In the genomic region with DNA sequence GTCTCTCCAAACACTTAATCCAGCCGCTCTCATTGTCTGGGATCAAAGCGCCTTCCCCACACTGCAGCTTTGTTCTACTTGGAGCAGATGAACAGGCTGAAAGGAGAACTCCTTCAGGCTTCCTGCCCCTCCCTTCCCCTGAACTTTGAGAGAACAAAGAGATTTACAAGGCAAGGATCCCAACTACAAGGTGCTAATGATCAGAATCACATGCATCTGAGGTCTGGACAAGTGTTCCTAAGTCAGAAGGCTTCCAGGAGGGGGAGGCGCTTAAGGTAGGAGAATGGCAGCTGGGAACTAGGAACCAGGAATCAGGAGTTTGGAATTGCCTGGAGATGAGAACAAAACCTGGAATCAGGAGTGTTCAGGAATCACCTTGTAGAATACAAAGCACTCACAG, we compare ENCODE assay signal across 22 cellular contexts.
A peak's percentile ranks its signal among the peaks of the same experiment; 100 is the strongest.
DNase-seq lines count a peak whose midpoint lies in the region; ATAC-seq, FAIRE-seq and TF ChIP-seq lines count a peak whose summit lies in the region.
"Had no signal": no experiment of that assay in that cellular context is flagged by ENCODE, and none has a peak within 500 bp of the region (broad histone marks: within the 10 kb centered on the region; RNA-seq: fewer than 3 reads in every experiment).

No MANE protein-coding gene starts in this region.

- H3K27me3 Mint-ChIP-seq in endodermal cell (ENCODE audit: insufficient read depth) = no peaks in the 10 kb centered on the region

- TF ChIP-seq CTCF in endodermal cell (conservative IDR thresholded peaks at IDR 0.05) (no peak), left lung (IDR thresholded peaks at IDR 0.05) (no peak)

- H3K27ac Mint-ChIP-seq in endodermal cell = peak overlapping the region; percentile 79
- H3K27ac Mint-ChIP-seq: CD4-positive, alpha-beta T cell had no signal

- DNase-seq in left ventricle myocardium superior (no peak), Right ventricle myocardium superior (no peak), endodermal cell (peak; percentile 65), left lung (no peak), urothelium cell line (ENCODE audit: low spot score) (peak; percentile 17), NCI-H2107 (lab: John Stamatoyannopoulos, UW) (no peak), RPMI8226 (no peak)
- DNase-seq: activated CD4-positive, alpha-beta T cell treated with anti-CD3 and anti-CD28 coated beads for 48 hours; activated CD8-positive, alpha-beta memory T cell treated with anti-CD3 and anti-CD28 coated beads, Interleukin-2, amount 50 U/mL, for 4 hours; activated gamma-delta T cell; CD4-positive, alpha-beta T cell; DMS79 treated with DMSO at 0.1 percent for 48 hours; glutamatergic neuron; kidney glomerular epithelial cell; NCI-H1436; NCI-H446; ovary; stimulated activated CD4-positive, alpha-beta T cell treated with anti-CD3 and anti-CD28 coated beads, Interleukin-4, amount 100 ng/mL, for 24 hours had no signal

- peak overlapping the region; percentile 61 for H3K27ac ChIP-seq in endodermal cell (ENCODE audit: low read depth, low read length)
- H3K27ac ChIP-seq in left lung = no peak overlapping the region
- H3K27ac ChIP-seq: epithelial cell of prostate, ovary, SJSA1 had no signal

- 44 to 63% methylated on average over 2 to 3 of the region's 3 CpGs for WGBS in endodermal cell (ENCODE audit: insufficient coverage in 1 of 2, insufficient read length in 1 of 2), 2 experiments

- no peak for FAIRE-seq in urothelium cell line (lab: Jason Lieb, UNC)

- no peak overlapping the region for H3K4me3 Mint-ChIP-seq in endodermal cell
- H3K4me3 Mint-ChIP-seq: CD4-positive, alpha-beta T cell had no signal

- H3K36me3 ChIP-seq in endodermal cell (ENCODE audit: control insufficient read depth, insufficient read depth, low read length) = no peaks in the 10 kb centered on the region
- H3K36me3 ChIP-seq in left lung = no peaks in the 10 kb centered on the region
- H3K36me3 ChIP-seq: ovary, SJSA1 had no signal

- H3K4me1 ChIP-seq in endodermal cell (ENCODE audit: control insufficient read depth, insufficient read depth, low read length) = peaks cover 3% of the 10 kb centered on the region
- H3K4me1 ChIP-seq in left lung = no peaks in the 10 kb centered on the region
- H3K4me1 ChIP-seq: SJSA1 had no signal

- H3K4me3 ChIP-seq in endodermal cell (ENCODE audit: low read length) = no peak overlapping the region
- H3K4me3 ChIP-seq in left lung = no peak overlapping the region
- H3K4me3 ChIP-seq: ovary, SJSA1 had no signal

- peaks cover 4% of the 10 kb centered on the region for H3K9me3 Mint-ChIP-seq in endodermal cell

- H3K9me3 ChIP-seq in endodermal cell (ENCODE audit: control insufficient read depth, low read length) (peaks cover 7% of the 10 kb centered on the region), left lung (peaks cover 0 to 4% of the 10 kb centered on the region in 2 donors)
- H3K9me3 ChIP-seq: ovary, SJSA1 had no signal

- H3K9ac ChIP-seq in endodermal cell (ENCODE audit: extremely low read depth, low read length, poor library complexity, severe bottlenecking) = no peak overlapping the region

- intact Hi-C loops in left ventricle myocardium superior (cut with micrococcal nuclease) = no loop called here
- intact Hi-C loops in Right ventricle myocardium superior (cut with DNase I) = no loop called here
- intact Hi-C loops in left lung (cut with DNase I) = no loop called here

- ATAC-seq in left ventricle myocardium superior = peak; percentile 61
- no peak for ATAC-seq in Right ventricle myocardium superior (ENCODE audit: poor library complexity)
- ATAC-seq in left lung = peak; percentile 47
- no peak for ATAC-seq in GM21390 (IDR thresholded peaks at IDR 0.05; ENCODE audit: unreplicated experiment)
- ATAC-seq: HCT116 had no signal

- H3K36me3 Mint-ChIP-seq in endodermal cell (ENCODE audit: low read depth) = no peaks in the 10 kb centered on the region

- H3K4me1 Mint-ChIP-seq in endodermal cell = peaks cover 34% of the 10 kb centered on the region

- H3K27me3 ChIP-seq in endodermal cell (ENCODE audit: control insufficient read depth, insufficient read depth, low read length, poor library complexity, severe bottlenecking) = no peaks in the 10 kb centered on the region
- H3K27me3 ChIP-seq in left lung = no peaks in the 10 kb centered on the region
- H3K27me3 ChIP-seq: ovary had no signal

Comparison
In these comparisons a context has a peak if more than half of its experiments do, and no peak if none do; other contexts are left out.
1. ATAC-seq: peak in left ventricle myocardium superior (single experiment) and left lung (single experiment); none in Right ventricle myocardium superior (single experiment) and GM21390 (single experiment).
2. DNase-seq: peak in endodermal cell (single experiment) and urothelium cell line (single experiment); none in left ventricle myocardium superior (single experiment), Right ventricle myocardium superior (single experiment), left lung (0 of 2), NCI-H2107 (single experiment) and RPMI8226 (single experiment).